Comparison of ENCODE assay signal across 1 cellular context in genomic region chr3:107690522-107691138, GRCh38.
TF ChIP-seq lines count a peak whose summit lies in the region.

No MANE protein-coding gene starts in this region.

TF ChIP-seq in WTC11, 78 proteins besides CTCF, POLR2A, EP300 and RAD21 (continued from another document):
- no peak for TF ChIP-seq AR (CRISPR knock-in tag; IDR thresholded peaks at IDR 0.05)
- TF ChIP-seq IRF2 (CRISPR knock-in tag; IDR thresholded peaks at IDR 0.05; ENCODE audit: borderline replicate concordance, low read depth) = no peak
